In the genomic region with DNA sequence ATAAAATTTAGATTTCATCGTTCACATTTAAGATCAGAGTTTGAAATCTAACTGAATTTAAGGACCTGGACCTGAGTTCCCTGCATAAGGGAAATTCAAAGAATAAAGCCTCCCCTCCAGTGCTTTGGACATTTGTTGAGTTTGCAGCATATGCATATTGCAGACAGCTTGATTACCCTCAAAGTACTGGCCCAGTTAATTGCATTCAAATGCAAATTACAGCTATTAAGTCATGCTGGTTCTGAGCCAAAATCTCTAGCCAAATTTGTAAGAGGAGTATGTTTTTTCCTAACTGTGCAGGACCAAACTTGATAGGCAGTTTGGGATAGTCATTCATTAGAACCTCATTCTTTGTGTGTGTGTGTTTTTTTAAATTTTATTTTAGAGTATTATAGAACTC, we compare ENCODE assay signal across 26 cellular contexts. TPM values are rescaled to one million over a fixed set of nuclear protein-coding genes. Genes with fewer than 3 reads are reported as not detected.
DNase-seq lines count a peak whose midpoint lies in the region.
"Had no signal": no experiment of that assay in that cellular context is flagged by ENCODE, and none has a peak within 500 bp of the region (broad histone marks: within the 10 kb centered on the region; RNA-seq: fewer than 3 reads in every experiment).

No MANE protein-coding gene starts in this region.

- intact Hi-C loops in CD4-positive, alpha-beta memory T cell (cut with micrococcal nuclease), result no loop called here

- no peaks in the 10 kb centered on the region for H3K36me3 ChIP-seq in CD4-positive, alpha-beta memory T cell (ENCODE audit: insufficient read depth, low read length)
- H3K36me3 ChIP-seq: BLaER1 treated with 17β-estradiol and CSF1 and Interleukin-3, amounts not matched to agents 10 nM and 100 nM; left ventricle myocardium inferior; MG63; spleen; suprapubic skin had no signal

- no peak overlapping the region for H3K4me3 ChIP-seq in CD4-positive, alpha-beta memory T cell (ENCODE audit: low read length in 2 of 2)
- H3K4me3 ChIP-seq: BLaER1 treated with 17β-estradiol and CSF1 and Interleukin-3, amounts not matched to agents 10 nM and 100 nM; left ventricle myocardium inferior; MG63; PC-9; spleen; suprapubic skin had no signal

- no peak overlapping the region for H3K4me3 Mint-ChIP-seq in CD4-positive, alpha-beta memory T cell
- H3K4me3 Mint-ChIP-seq: activated CD4-positive, alpha-beta memory T cell treated with anti-CD3 and anti-CD28 coated beads for 36 hours; HFFc6; mesothelial cell of epicardium; naive thymus-derived CD8-positive, alpha-beta T cell; stimulated activated effector memory CD8-positive, alpha-beta T cell treated with anti-CD3 and anti-CD28 coated beads, Interleukin-12 subunit alpha, Interleukin-12 subunit beta, amount 100 ng/mL, for 72 hours had no signal

- CTCF ChIA-PET in CD4-positive, alpha-beta memory T cell (lab: Charles Lee; ENCODE audit: partially characterized antibody), result no interaction called here

- no peak overlapping the region for H3K27ac Mint-ChIP-seq in CD4-positive, alpha-beta memory T cell
- H3K27ac Mint-ChIP-seq: activated CD4-positive, alpha-beta memory T cell treated with anti-CD3 and anti-CD28 coated beads for 36 hours; HFFc6; mesothelial cell of epicardium; naive thymus-derived CD8-positive, alpha-beta T cell; stimulated activated effector memory CD8-positive, alpha-beta T cell treated with anti-CD3 and anti-CD28 coated beads, Interleukin-12 subunit alpha, Interleukin-12 subunit beta, amount 100 ng/mL, for 72 hours had no signal

- H3K9me3 Mint-ChIP-seq in CD4-positive, alpha-beta memory T cell, result no peaks in the 10 kb centered on the region
- H3K9me3 Mint-ChIP-seq: activated CD4-positive, alpha-beta memory T cell treated with anti-CD3 and anti-CD28 coated beads for 36 hours; mesothelial cell of epicardium; naive thymus-derived CD8-positive, alpha-beta T cell; stimulated activated effector memory CD8-positive, alpha-beta T cell treated with anti-CD3 and anti-CD28 coated beads, Interleukin-12 subunit alpha, Interleukin-12 subunit beta, amount 100 ng/mL, for 72 hours had no signal

- no peaks in the 10 kb centered on the region for H3K4me1 Mint-ChIP-seq in CD4-positive, alpha-beta memory T cell
- H3K4me1 Mint-ChIP-seq: stimulated activated effector memory CD8-positive, alpha-beta T cell treated with anti-CD3 and anti-CD28 coated beads, Interleukin-12 subunit alpha, Interleukin-12 subunit beta, amount 100 ng/mL, for 72 hours had no signal

- no peak overlapping the region for H3K27ac ChIP-seq in CD4-positive, alpha-beta memory T cell (ENCODE audit: low read depth, low read length)
- H3K27ac ChIP-seq: BLaER1 treated with 17β-estradiol and CSF1 and Interleukin-3, amounts not matched to agents 10 nM and 100 nM; left ventricle myocardium inferior; PC-9; spleen; suprapubic skin had no signal

- H3K9me3 ChIP-seq in CD4-positive, alpha-beta memory T cell (ENCODE audit: control insufficient read depth in 1 of 2, low read length in 2 of 2), result no peaks in the 10 kb centered on the region
- H3K9me3 ChIP-seq: BLaER1 treated with 17β-estradiol and CSF1 and Interleukin-3, amounts not matched to agents 10 nM and 100 nM; left ventricle myocardium inferior; MG63; spleen; suprapubic skin had no signal

- H3K36me3 Mint-ChIP-seq in CD4-positive, alpha-beta memory T cell, result no peaks in the 10 kb centered on the region
- H3K36me3 Mint-ChIP-seq: activated CD4-positive, alpha-beta memory T cell treated with anti-CD3 and anti-CD28 coated beads for 36 hours; mesothelial cell of epicardium; naive thymus-derived CD8-positive, alpha-beta T cell had no signal

- no peaks in the 10 kb centered on the region for H3K4me1 ChIP-seq in CD4-positive, alpha-beta memory T cell (ENCODE audit: insufficient read depth, low read length)
- H3K4me1 ChIP-seq: BLaER1 treated with 17β-estradiol and CSF1 and Interleukin-3, amounts not matched to agents 10 nM and 100 nM; left ventricle myocardium inferior; spleen; suprapubic skin had no signal

- H3K27me3 ChIP-seq in CD4-positive, alpha-beta memory T cell (ENCODE audit: insufficient read depth, low read length), result no peaks in the 10 kb centered on the region
- H3K27me3 ChIP-seq: BLaER1 treated with 17β-estradiol and CSF1 and Interleukin-3, amounts not matched to agents 10 nM and 100 nM; MG63; spleen; suprapubic skin had no signal

- H3K27me3 Mint-ChIP-seq in CD4-positive, alpha-beta memory T cell, result peaks cover 0 to 1% of the 10 kb centered on the region in 2 donors
- H3K27me3 Mint-ChIP-seq: activated CD4-positive, alpha-beta memory T cell treated with anti-CD3 and anti-CD28 coated beads for 36 hours; naive thymus-derived CD8-positive, alpha-beta T cell had no signal

- POLR2A ChIA-PET in CD4-positive, alpha-beta memory T cell (lab: Charles Lee; ENCODE audit: partially characterized antibody), result interaction anchor here (1.1 kb wide), 1 partner anchor 9 kb away, joined by 4 read pairs; no protein-coding TSS in a partner anchor

- DNase-seq in DMS 273 treated with DMSO at 0.1 percent for 48 hours (lab: John Stamatoyannopoulos, UW) (peak; percentile 69), NCI-H1105 treated with DMSO at 0.1 percent for 48 hours (lab: John Stamatoyannopoulos, UW) (peak; percentile 85), cerebellar cortex (ENCODE audit: low spot score) (peak; percentile 34), medulla oblongata (ENCODE audit: extremely low spot score) (peak; percentile 68), NCI-H1092 treated with DMSO at 0.1 percent for 48 hours (lab: John Stamatoyannopoulos, UW) (no peak), activated gamma-delta T cell treated with Interleukin-2 at 50 U/mL for 16 hours (no peak)
- no peak for DNase-seq in NK-92 treated with Interleukin-12 subunit alpha and Interleukin-12 subunit beta, amount 100 ng/mL, for 24 hours (lab: John Stamatoyannopoulos, UW)
- DNase-seq in CD4-positive, alpha-beta memory T cell, result no peak
- DNase-seq: activated CD4-positive, alpha-beta memory T cell treated with anti-CD3 and anti-CD28 coated beads for 36 hours; activated CD8-positive, alpha-beta memory T cell treated with anti-CD3 and anti-CD28 coated beads, Interleukin-2, amount 50 U/mL, for 48 hours; activated effector memory CD4-positive, alpha-beta T cell treated with Interleukin-2 at 50 U/mL for 16 hours; effector CD4-positive, alpha-beta T cell; HFFc6; left ventricle myocardium inferior; MG63; naive thymus-derived CD8-positive, alpha-beta T cell; NCI-H1436 treated with DMSO at 0.1 percent for 48 hours; NCI-H82; PC-9; SHP77 treated with DMSO at 0.1 percent for 48 hours; spleen; stimulated activated CD4-positive, alpha-beta T cell treated with anti-CD3 and anti-CD28 coated beads, Interleukin-2, amount 100 ng/mL, for 48 hours had no signal

RNA-seq across cellular contexts. Expression of a gene that starts 9.1 kb away (rescaled TPM):
- 10 to 100 TPM; 19.1 to 19.9 TPM for total RNA-seq in CD4-positive, alpha-beta memory T cell
- polyA plus RNA-seq in CD4-positive, alpha-beta memory T cell, result 1 to 10 TPM; 3.4 to 7.8 TPM

Comparison
In these comparisons a context has a peak if more than half of its experiments do, and no peak if none do; other contexts are left out.
1. DNase-seq: peak in DMS 273 treated with DMSO at 0.1 percent for 48 hours (single experiment), NCI-H1105 treated with DMSO at 0.1 percent for 48 hours (single experiment), cerebellar cortex (single experiment) and medulla oblongata (single experiment); none in NK-92 treated with Interleukin-12 subunit alpha and Interleukin-12 subunit beta, amount 100 ng/mL, for 24 hours (single experiment), NCI-H1092 treated with DMSO at 0.1 percent for 48 hours (single experiment), activated gamma-delta T cell treated with Interleukin-2 at 50 U/mL for 16 hours (single experiment) and CD4-positive, alpha-beta memory T cell (0 of 5).